In genomic region chr11:61361237-61361636, GRCh38 we compare ENCODE assay signal across 8 cellular contexts. TPM values are rescaled to one million over a fixed set of nuclear protein-coding genes. Genes with fewer than 3 reads are reported as not detected.
A peak's percentile ranks its signal among the peaks of the same experiment; 100 is the strongest.
DNase-seq lines count a peak whose midpoint lies in the region; TF ChIP-seq lines count a peak whose summit lies in the region.

No MANE protein-coding gene starts in this region.

- H3K9me3 Mint-ChIP-seq in Caco-2 (ENCODE audit: unreplicated experiment) (no peaks in the 10 kb centered on the region), endothelial cell (ENCODE audit: unreplicated experiment) (no peaks in the 10 kb centered on the region)

- peak overlapping the region; percentile 87 for H3K4me3 Mint-ChIP-seq in Caco-2 (ENCODE audit: unreplicated experiment)
- peak overlapping the region; percentile 99 for H3K4me3 Mint-ChIP-seq in endothelial cell (ENCODE audit: unreplicated experiment)

- TF ChIP-seq POLR2A in ovary (IDR thresholded peaks at IDR 0.05) = no peak

- peak overlapping the region; percentile 93 for H3K27ac Mint-ChIP-seq in Caco-2 (ENCODE audit: unreplicated experiment)
- peak overlapping the region; percentile 89 for H3K27ac Mint-ChIP-seq in endothelial cell (ENCODE audit: unreplicated experiment)

- H3K4me1 Mint-ChIP-seq in Caco-2 (ENCODE audit: low read depth, unreplicated experiment) (no peaks in the 10 kb centered on the region), endothelial cell (ENCODE audit: unreplicated experiment) (peaks cover 33% of the 10 kb centered on the region)

- peak overlapping the region; percentile 98 for H3K9ac ChIP-seq in NT2/D1 (ENCODE audit: insufficient read length, low read depth)

- H3K4me3 ChIP-seq in Caco-2 (ENCODE audit: low read depth, low read length) (peak overlapping the region; percentile 72), NT2/D1 (ENCODE audit: insufficient read length, low read depth) (peak overlapping the region; percentile 94), ovary (peak overlapping the region; percentile 61)

- DNase-seq in Caco-2 = no peak
- no peak for DNase-seq in NT2/D1 (ENCODE audit: low read depth, low spot score)
- no peak for DNase-seq in endothelial cell (ENCODE audit: low spot score)
- DNase-seq in ovary = no peak
- DNase-seq in mucosa of gallbladder (ENCODE audit: low spot score) = no peak
- DNase-seq in NOMO-1 (lab: John Stamatoyannopoulos, UW; ENCODE audit: unreplicated experiment in 2 of 2) = no peak
- DNase-seq in GM10266 (ENCODE audit: extremely low spot score) = no peak
- no peak for DNase-seq in NOMO-1 treated with dmso at 0.1 percent for 144 hours (lab: John Stamatoyannopoulos, UW; ENCODE audit: unreplicated experiment)

- TSS peak; percentile 56 for BruUV-seq in Caco-2 (replicated peaks; lab: Mats Ljungman, UMichigan)

- H3K4me1 ChIP-seq in Caco-2 (0 out of 2 replicates have a peak, but pooled peaks cover 3% of the 10 kb centered on the region), NT2/D1 (ENCODE audit: insufficient read depth, insufficient read length) (no peaks in the 10 kb centered on the region), ovary (ENCODE audit: insufficient read depth) (peaks cover 2% of the 10 kb centered on the region)

- no peaks in the 10 kb centered on the region for H3K9me3 ChIP-seq in Caco-2
- no peaks in the 10 kb centered on the region for H3K9me3 ChIP-seq in NT2/D1 (ENCODE audit: insufficient read depth, low read length)
- H3K9me3 ChIP-seq in ovary = no peaks in the 10 kb centered on the region

- WGBS in ovary, 3 donors = 0 to 3% (median 2%) methylated on average over 14 of the region's 14 CpGs

- TF ChIP-seq CTCF in Caco-2 (IDR thresholded peaks at IDR 0.05; ENCODE audit: insufficient read depth in 1 of 2, low read depth in 1 of 2, low read length in 1 of 2, severe bottlenecking in 1 of 2, unreplicated experiment in 1 of 2) (no peak), endothelial cell (IDR thresholded peaks at IDR 0.05; ENCODE audit: unreplicated experiment) (no peak), ovary (IDR thresholded peaks at IDR 0.05) (no peak), GM10266 (IDR thresholded peaks at IDR 0.05; ENCODE audit: control insufficient read depth, insufficient read depth, low read depth, missing control alignments) (no peak)

- POLR2A ChIA-PET in Caco-2 (lab: Charles Lee) = interaction anchor here (0.6 to 2.7 kb wide), 14 partner anchors 8 to 109 kb away, joined by 3 to 22 read pairs (median 6); partner anchors contain the start of genes CPSF7, DDB1, SDHAF2 and TKFC

- no peaks in the 10 kb centered on the region for H3K27me3 Mint-ChIP-seq in Caco-2 (ENCODE audit: insufficient read depth, unreplicated experiment)
- peaks cover 14% of the 10 kb centered on the region for H3K27me3 Mint-ChIP-seq in endothelial cell (ENCODE audit: unreplicated experiment)

- H3K27ac ChIP-seq in ovary = peak overlapping the region; percentile 93 to 100

- intact Hi-C loops in Caco-2 (cut with micrococcal nuclease; ENCODE audit: unreplicated experiment) (no loop called here), ovary (cut with DNase I) (no loop called here)

- H3K36me3 Mint-ChIP-seq in Caco-2 (ENCODE audit: insufficient read depth, unreplicated experiment) (peaks cover 44% of the 10 kb centered on the region), endothelial cell (ENCODE audit: low read depth, unreplicated experiment) (peaks cover 6% of the 10 kb centered on the region)

- TF ChIP-seq EP300 in ovary (IDR thresholded peaks at IDR 0.05) = no peak

- CTCF ChIA-PET in Caco-2 (lab: Charles Lee) = interaction anchor here (0.5 to 5.2 kb wide), 5 partner anchors 24 to 68 kb away, joined by 3 to 41 read pairs (median 6); partner anchors contain the start of genes CPSF7, SDHAF2 and TMEM216

- H3K27me3 ChIP-seq in Caco-2 (replicated peaks; ENCODE audit: control insufficient read depth, insufficient read depth, low read length) (no peaks in the 10 kb centered on the region), NT2/D1 (ENCODE audit: insufficient read depth, insufficient read length) (no peaks in the 10 kb centered on the region), ovary (no peaks in the 10 kb centered on the region)

- H3K36me3 ChIP-seq in Caco-2 (ENCODE audit: control insufficient read depth, insufficient read depth, low read length) (peaks cover 3% of the 10 kb centered on the region; the same call in 1 of the 2 replicates), NT2/D1 (ENCODE audit: insufficient read depth, insufficient read length, low read length) (peaks cover 30% of the 10 kb centered on the region), ovary (no peaks in the 10 kb centered on the region)

RNA-seq across cellular contexts. Expression of gene CYB561A3, which starts 0.4 kb away (rescaled TPM):
- total RNA-seq in Caco-2 (2022) (33.6 and 34.9 TPM in 2 replicates), endothelial cell (ENCODE audit: unreplicated experiment) (21.6 TPM), ovary (10 to 100 TPM; 24.1 to 58.3 (median 44.1) TPM), mucosa of gallbladder (44.8 TPM)
- 10 to 100 TPM; 33.4 to 45.7 TPM for polyA plus RNA-seq in ovary

RNA-seq across cellular contexts. Expression of gene TMEM138, which starts 0.9 kb away (rescaled TPM):
- total RNA-seq in Caco-2 (2022) = 46.3 and 48.3 TPM in 2 replicates
- total RNA-seq in endothelial cell (ENCODE audit: unreplicated experiment) = 18.8 TPM
- total RNA-seq in ovary = 100 to 1,000 TPM in 1 of 7 donors, 10 to 100 TPM in 6; 21.5 to 102 (median 53.4) TPM
- polyA plus RNA-seq in ovary = 100 to 1,000 TPM in 1 of 2 donors, 10 to 100 TPM in 1; 33.7 to 115 TPM
- total RNA-seq in mucosa of gallbladder = 38.4 TPM

RNA-seq across cellular contexts. Expression of gene TKFC, which starts 28.2 kb away (rescaled TPM):
- 86.2 and 99.0 TPM in 2 replicates for total RNA-seq in Caco-2 (2022)
- 53.1 TPM for total RNA-seq in endothelial cell (ENCODE audit: unreplicated experiment)
- 10 to 100 TPM; 19.0 to 41.4 (median 36.3) TPM for total RNA-seq in ovary
- polyA plus RNA-seq in ovary = 10 to 100 TPM; 22.6 to 27.0 TPM
- 67.8 TPM for total RNA-seq in mucosa of gallbladder

RNA-seq across cellular contexts. Expression of gene DDB1, which starts 28.3 kb away (rescaled TPM):
- 284 and 303 TPM in 2 replicates for total RNA-seq in Caco-2 (2022)
- 239 TPM for total RNA-seq in endothelial cell (ENCODE audit: unreplicated experiment)
- total RNA-seq in ovary = 100 to 1,000 TPM; 117 to 264 (median 217) TPM
- polyA plus RNA-seq in ovary = 100 to 1,000 TPM; 137 to 270 TPM
- 160 TPM for total RNA-seq in mucosa of gallbladder

RNA-seq across cellular contexts. Expression of gene TMEM216, which starts 31.1 kb away (rescaled TPM):
- 27.1 and 27.5 TPM in 2 replicates for total RNA-seq in Caco-2 (2022)
- 11.6 TPM for total RNA-seq in endothelial cell (ENCODE audit: unreplicated experiment)
- total RNA-seq in ovary = 10 to 100 TPM; 20.2 to 32.6 (median 24.2) TPM
- 10 to 100 TPM; 29.1 to 34.6 TPM for polyA plus RNA-seq in ovary
- total RNA-seq in mucosa of gallbladder = 10.0 TPM
